29 cellular contexts compared by ENCODE assay signal in the genomic region with DNA sequence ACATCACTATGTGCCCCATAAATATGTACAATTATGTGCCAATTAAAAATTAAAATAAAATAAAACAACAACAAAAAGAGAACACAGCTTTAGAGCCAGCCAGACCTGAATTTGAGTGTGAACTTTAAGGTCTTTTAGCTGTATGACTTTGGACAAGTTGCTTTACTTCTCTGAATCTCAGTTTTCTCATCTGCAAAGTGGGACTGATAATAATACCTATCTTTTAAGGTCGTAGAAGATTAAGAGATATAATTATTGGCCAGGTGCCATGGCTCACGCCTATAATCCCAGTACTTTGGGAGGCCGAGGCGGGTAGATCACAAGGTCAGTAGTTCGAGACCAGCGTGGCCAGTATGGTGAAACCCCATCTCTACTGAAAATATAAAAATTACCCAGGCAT. TPM values are rescaled to one million over a fixed set of nuclear protein-coding genes. Genes with fewer than 3 reads are reported as not detected.
"Had no signal": no experiment of that assay in that cellular context is flagged by ENCODE, and none has a peak within 500 bp of the region (broad histone marks: within the 10 kb centered on the region; RNA-seq: fewer than 3 reads in every experiment).

No MANE protein-coding gene starts in this region.

- H3K27me3 ChIP-seq: adrenal gland, body of pancreas had no signal

- H3K9me3 Mint-ChIP-seq: activated CD4-positive, alpha-beta memory T cell treated with anti-CD3 and anti-CD28 coated beads for 36 hours; activated CD4-positive, alpha-beta T cell treated with anti-CD3 and anti-CD28 coated beads, Interleukin-2, amount 10 ng/mL, durations not matched to agents 24 days and 14 days; activated naive CD4-positive, alpha-beta T cell treated with anti-CD3 and anti-CD28 coated beads for 36 hours; activated naive CD4-positive, alpha-beta T cell treated with anti-CD3 and anti-CD28 coated beads, Interleukin-2, amount 50 U/mL, for 24 hours; activated naive CD8-positive, alpha-beta T cell treated with anti-CD3 and anti-CD28 coated beads for 36 hours; activated naive CD8-positive, alpha-beta T cell treated with anti-CD3 and anti-CD28 coated beads, Interleukin-2, amount 50 U/mL, for 24 hours; activated T-helper 1 cell treated with anti-CD3 and anti-CD28 coated beads, Interleukin-12 subunit alpha, Interleukin-12 subunit beta, Interleukin-2, Interleukin-4 antibody, amounts not matched to agents 30 ng/mL and 10 ng/mL and 1 ng/mL, durations not matched to agents 14 hours and 24 hours and 36 hours; activated T-helper 2 cell treated with anti-CD3 and anti-CD28 coated beads, Interferon-gamma antibody, Interleukin-2, Interleukin-4, amounts not matched to agents 10 μg/mL and 5 μg/mL and 100 μg/mL, durations not matched to agents 14 hours and 24 hours and 36 hours; effector memory CD8-positive, alpha-beta T cell had no signal

- H3K4me3 Mint-ChIP-seq: activated CD4-positive, alpha-beta memory T cell treated with anti-CD3 and anti-CD28 coated beads for 36 hours; activated CD4-positive, alpha-beta T cell treated with anti-CD3 and anti-CD28 coated beads for 36 hours; activated CD4-positive, alpha-beta T cell treated with anti-CD3 and anti-CD28 coated beads, Interleukin-2, amount 10 ng/mL, durations not matched to agents 24 days and 14 days; activated CD8-positive, alpha-beta memory T cell treated with anti-CD3 and anti-CD28 coated beads, Interleukin-2, amount 10 ng/mL, durations not matched to agents 7 days and 5 days; activated CD8-positive, alpha-beta T cell treated with anti-CD3 and anti-CD28 coated beads, Interleukin-2, amount 10 ng/mL, durations not matched to agents 7 days and 5 days; activated naive CD4-positive, alpha-beta T cell treated with anti-CD3 and anti-CD28 coated beads for 36 hours; activated naive CD4-positive, alpha-beta T cell treated with anti-CD3 and anti-CD28 coated beads, Interleukin-2, amount 50 U/mL, for 24 hours; activated naive CD8-positive, alpha-beta T cell treated with anti-CD3 and anti-CD28 coated beads for 36 hours; activated naive CD8-positive, alpha-beta T cell treated with anti-CD3 and anti-CD28 coated beads, Interleukin-2, amount 50 U/mL, for 24 hours; activated T-helper 1 cell treated with anti-CD3 and anti-CD28 coated beads, Interleukin-12 subunit alpha, Interleukin-12 subunit beta, Interleukin-2, Interleukin-4 antibody, amounts not matched to agents 30 ng/mL and 10 ng/mL and 1 ng/mL, durations not matched to agents 14 hours and 24 hours and 36 hours; effector memory CD8-positive, alpha-beta T cell had no signal

- H3K27ac ChIP-seq: body of pancreas had no signal

- DNase-seq: activated CD4-positive, alpha-beta memory T cell treated with anti-CD3 and anti-CD28 coated beads for 36 hours; activated CD4-positive, alpha-beta T cell treated with anti-CD3 and anti-CD28 coated beads for 36 hours; activated CD4-positive, alpha-beta T cell treated with anti-CD3 and anti-CD28 coated beads, Interleukin-2, amount 10 ng/mL, durations not matched to agents 24 days and 14 days; activated CD4-positive, CD25-positive, alpha-beta regulatory T cell; activated CD4-positive, CD25-positive, alpha-beta regulatory T cell treated with anti-CD3 and anti-CD28 coated beads, Interleukin-2, amount 50 U/mL, for 72 hours; activated CD8-positive, alpha-beta memory T cell treated with anti-CD3 and anti-CD28 coated beads, Interleukin-2, amount 10 ng/mL, durations not matched to agents 7 days and 5 days; activated CD8-positive, alpha-beta memory T cell treated with anti-CD3 and anti-CD28 coated beads, Interleukin-2, amount 50 U/mL, for 4 hours; activated CD8-positive, alpha-beta T cell treated with anti-CD3 and anti-CD28 coated beads, Interleukin-2, amount 10 ng/mL, durations not matched to agents 7 days and 5 days; activated naive CD4-positive, alpha-beta T cell treated with anti-CD3 and anti-CD28 coated beads for 36 hours; activated naive CD8-positive, alpha-beta T cell treated with anti-CD3 and anti-CD28 coated beads for 36 hours; activated naive CD8-positive, alpha-beta T cell treated with anti-CD3 and anti-CD28 coated beads, Interleukin-2, amount 50 U/mL, for 24 hours; activated T-cell treated with anti-CD3 and anti-CD28 coated beads, Interleukin-2, amount 50 U/mL, for 1 hour; activated T-cell treated with anti-CD3 and anti-CD28 coated beads, Interleukin-2, amount 50 U/mL, for 48 hours; amygdala; body of pancreas; caudate nucleus; cortex of kidney; dermis blood vessel endothelial cell; effector CD4-positive, alpha-beta T cell; effector memory CD8-positive, alpha-beta T cell; foreskin fibroblast; head of caudate nucleus; T-helper 2 cell had no signal

- H3K36me3 ChIP-seq: adrenal gland had no signal

- H3K9me3 ChIP-seq: adrenal gland, body of pancreas had no signal

- H3K4me3 ChIP-seq: adrenal gland, body of pancreas had no signal

- H3K27me3 Mint-ChIP-seq: activated CD4-positive, alpha-beta memory T cell treated with anti-CD3 and anti-CD28 coated beads for 36 hours; activated CD4-positive, alpha-beta T cell treated with anti-CD3 and anti-CD28 coated beads for 36 hours; activated naive CD4-positive, alpha-beta T cell treated with anti-CD3 and anti-CD28 coated beads, Interleukin-2, amount 50 U/mL, for 24 hours; effector memory CD8-positive, alpha-beta T cell had no signal

- ATAC-seq: activated CD4-positive, alpha-beta T cell treated with anti-CD3 and anti-CD28 coated beads for 36 hours; activated CD8-positive, alpha-beta memory T cell treated with anti-CD3 and anti-CD28 coated beads, Interleukin-2, amount 10 ng/mL, durations not matched to agents 7 days and 5 days; activated CD8-positive, alpha-beta T cell treated with anti-CD3 and anti-CD28 coated beads, Interleukin-2, amount 10 ng/mL, durations not matched to agents 7 days and 5 days; activated naive CD8-positive, alpha-beta T cell treated with anti-CD3 and anti-CD28 coated beads, Interleukin-2, amount 50 U/mL, for 24 hours; body of pancreas; effector memory CD8-positive, alpha-beta T cell; esophagus mucosa had no signal

- H3K27ac Mint-ChIP-seq: activated CD4-positive, alpha-beta memory T cell treated with anti-CD3 and anti-CD28 coated beads for 36 hours; activated CD4-positive, alpha-beta T cell treated with anti-CD3 and anti-CD28 coated beads for 36 hours; activated CD4-positive, alpha-beta T cell treated with anti-CD3 and anti-CD28 coated beads, Interleukin-2, amount 10 ng/mL, durations not matched to agents 24 days and 14 days; activated CD8-positive, alpha-beta memory T cell treated with anti-CD3 and anti-CD28 coated beads, Interleukin-2, amount 10 ng/mL, durations not matched to agents 7 days and 5 days; activated CD8-positive, alpha-beta T cell treated with anti-CD3 and anti-CD28 coated beads, Interleukin-2, amount 10 ng/mL, durations not matched to agents 7 days and 5 days; activated naive CD4-positive, alpha-beta T cell treated with anti-CD3 and anti-CD28 coated beads for 36 hours; activated naive CD4-positive, alpha-beta T cell treated with anti-CD3 and anti-CD28 coated beads, Interleukin-2, amount 50 U/mL, for 24 hours; activated naive CD8-positive, alpha-beta T cell treated with anti-CD3 and anti-CD28 coated beads for 36 hours; activated naive CD8-positive, alpha-beta T cell treated with anti-CD3 and anti-CD28 coated beads, Interleukin-2, amount 50 U/mL, for 24 hours; activated T-helper 1 cell treated with anti-CD3 and anti-CD28 coated beads, Interleukin-12 subunit alpha, Interleukin-12 subunit beta, Interleukin-2, Interleukin-4 antibody, amounts not matched to agents 30 ng/mL and 10 ng/mL and 1 ng/mL, durations not matched to agents 14 hours and 24 hours and 36 hours; activated T-helper 2 cell treated with anti-CD3 and anti-CD28 coated beads, Interferon-gamma antibody, Interleukin-2, Interleukin-4, amounts not matched to agents 10 μg/mL and 5 μg/mL and 100 μg/mL, durations not matched to agents 14 hours and 24 hours and 36 hours; effector memory CD8-positive, alpha-beta T cell had no signal

RNA-seq across cellular contexts. Expression of gene TMOD4, which starts 17.5 kb away (rescaled TPM):
- total RNA-seq: dermis blood vessel endothelial cell, esophagus mucosa, frontal cortex had no signal
